ENCODE assay signal across 15 cellular contexts in genomic region chr11:924406-925157, GRCh38. TPM values are rescaled to one million over a fixed set of nuclear protein-coding genes. Genes with fewer than 3 reads are reported as not detected.
DNase-seq lines count a peak whose midpoint lies in the region; ATAC-seq and TF ChIP-seq lines count a peak whose summit lies in the region.
"Had no signal": no experiment of that assay in that cellular context is flagged by ENCODE, and none has a peak within 500 bp of the region (broad histone marks: within the 10 kb centered on the region; RNA-seq: fewer than 3 reads in every experiment).

No MANE protein-coding gene starts in this region.

- ATAC-seq in WTC11: no peak
- ATAC-seq in left cardiac atrium: peak in 1 of 2 donors; percentile 1
- ATAC-seq in gastrocnemius medialis: no peak
- ATAC-seq in GM18498 (IDR thresholded peaks at IDR 0.05; ENCODE audit: unreplicated experiment): no peak

- peaks cover 13% of the 10 kb centered on the region for H3K4me1 Mint-ChIP-seq in WTC11
- peaks cover 29% of the 10 kb centered on the region for H3K4me1 Mint-ChIP-seq in activated CD4-positive, alpha-beta memory T cell treated with anti-CD3 and anti-CD28 coated beads for 36 hours (ENCODE audit: low read depth)

- H3K36me3 ChIP-seq in gastrocnemius medialis: no peaks in the 10 kb centered on the region

- intact Hi-C loops in left cardiac atrium (cut with DNase I): loop anchor here in 1 of 2 donors (10.0 kb wide), 1 partner anchor 130 kb away; no protein-coding TSS in a partner anchor
- intact Hi-C loops in gastrocnemius medialis (cut with DNase I; ENCODE audit: low total_unique reads): loop anchor here (1.0 to 5.0 kb wide), 2 partner anchors 14 to 77 kb away; partner anchors contain the start of gene CHID1
- intact Hi-C loops in activated CD4-positive, alpha-beta memory T cell treated with anti-CD3 and anti-CD28 coated beads for 36 hours (cut with micrococcal nuclease): loop anchor here (5.0 kb wide), 1 partner anchor 82 kb away; the partner anchor contains the start of genes POLR2L and TSPAN4

- H3K4me3 ChIP-seq in gastrocnemius medialis: peak overlapping the region in 3 of 4 donors; percentile 41 to 93 (median 74)

- in situ Hi-C loops in gastrocnemius medialis (cut with MboI; ENCODE audit: low sequenced_read_pairs in 4 of 4): no loop called here

- TF ChIP-seq CTCF in WTC11 (IDR thresholded peaks at IDR 0.05): no peak
- no peak for TF ChIP-seq CTCF in gastrocnemius medialis (IDR thresholded peaks at IDR 0.05 in 4 of 5, conservative IDR thresholded peaks at IDR 0.05 in 1 of 5)

- H3K27ac ChIP-seq in gastrocnemius medialis: peak overlapping the region; percentile 75 to 94 (median 82)

- H3K9me3 ChIP-seq in gastrocnemius medialis: no peaks in the 10 kb centered on the region
- H3K9me3 ChIP-seq: mucosa of descending colon had no signal

- peaks cover 8 to 18% of the 10 kb centered on the region in 2 donors for H3K4me1 ChIP-seq in gastrocnemius medialis

- CTCF ChIA-PET in WTC11 (lab: Charles Lee): interaction anchor here (0.6 to 6.1 kb wide), 26 partner anchors 9 to 622 kb away, joined by 3 to 43 read pairs (median 4); partner anchors contain the start of genes CHID1, MUC2 and PNPLA2
- CTCF ChIA-PET in activated CD4-positive, alpha-beta memory T cell treated with anti-CD3 and anti-CD28 coated beads for 36 hours (lab: Charles Lee): interaction anchor here (0.7 to 1.9 kb wide), 9 partner anchors 9 to 127 kb away, joined by 3 to 16 read pairs (median 4); partner anchors contain the start of gene CHID1

- H3K27me3 ChIP-seq in gastrocnemius medialis: no peaks in the 10 kb centered on the region

- POLR2A ChIA-PET in WTC11 (lab: Charles Lee): interaction anchor here (0.9 to 1.1 kb wide), 3 partner anchors 13 to 67 kb away, joined by 3 to 4 read pairs (median 4); no protein-coding TSS in a partner anchor
- POLR2A ChIA-PET in activated CD4-positive, alpha-beta memory T cell treated with anti-CD3 and anti-CD28 coated beads for 36 hours (lab: Charles Lee): interaction anchor here (1.2 kb wide), 1 partner anchor 13 kb away, joined by 3 read pairs; no protein-coding TSS in a partner anchor

- no peaks in the 10 kb centered on the region for H3K9me3 Mint-ChIP-seq in WTC11
- no peaks in the 10 kb centered on the region for H3K9me3 Mint-ChIP-seq in activated CD4-positive, alpha-beta memory T cell treated with anti-CD3 and anti-CD28 coated beads for 36 hours
- H3K9me3 Mint-ChIP-seq: T-helper 2 cell treated with Interferon-gamma antibody and Interleukin-4, amounts not matched to agents 5 μg/mL and 100 μg/mL, for 36 hours had no signal

- no peaks in the 10 kb centered on the region for H3K27me3 Mint-ChIP-seq in WTC11 (ENCODE audit: low read depth)
- H3K27me3 Mint-ChIP-seq in activated CD4-positive, alpha-beta memory T cell treated with anti-CD3 and anti-CD28 coated beads for 36 hours: no peaks in the 10 kb centered on the region

- DNase-seq in D341Med (ENCODE audit: low spot score) (peak; percentile 39), WTC11 (ENCODE audit: low spot score) (no peak), left cardiac atrium (peak; percentile 40), gastrocnemius medialis (no peak), NCI-H2196 (lab: John Stamatoyannopoulos, UW; ENCODE audit: unreplicated experiment) (no peak)
- DNase-seq in activated CD4-positive, alpha-beta memory T cell treated with anti-CD3 and anti-CD28 coated beads for 36 hours: no peak
- no peak for DNase-seq in effector CD8-positive, alpha-beta T cell (lab: John Stamatoyannopoulos, UW)
- DNase-seq: activated CD8-positive, alpha-beta memory T cell treated with anti-CD3 and anti-CD28 coated beads for 24 hours; amniotic stem cell; GDM1; NCI-H1417 treated with DMSO at 0.1 percent for 48 hours; OCI-M1 had no signal

- no peak overlapping the region for H3K4me3 Mint-ChIP-seq in WTC11
- no peak overlapping the region for H3K4me3 Mint-ChIP-seq in activated CD4-positive, alpha-beta memory T cell treated with anti-CD3 and anti-CD28 coated beads for 36 hours
- H3K4me3 Mint-ChIP-seq: T-helper 2 cell treated with Interferon-gamma antibody and Interleukin-4, amounts not matched to agents 5 μg/mL and 100 μg/mL, for 36 hours had no signal

- H3K36me3 Mint-ChIP-seq in WTC11: no peaks in the 10 kb centered on the region
- peaks cover 2% of the 10 kb centered on the region for H3K36me3 Mint-ChIP-seq in activated CD4-positive, alpha-beta memory T cell treated with anti-CD3 and anti-CD28 coated beads for 36 hours

- no peak for TF ChIP-seq POLR2A in gastrocnemius medialis (IDR thresholded peaks at IDR 0.05)

- no peak overlapping the region for H3K27ac Mint-ChIP-seq in WTC11
- H3K27ac Mint-ChIP-seq in activated CD4-positive, alpha-beta memory T cell treated with anti-CD3 and anti-CD28 coated beads for 36 hours: no peak overlapping the region
- H3K27ac Mint-ChIP-seq: T-helper 2 cell treated with Interferon-gamma antibody and Interleukin-4, amounts not matched to agents 5 μg/mL and 100 μg/mL, for 36 hours had no signal

TF ChIP-seq in WTC11, 78 proteins besides CTCF, POLR2A, EP300 and RAD21:
- 0 out of 2 replicates have a peak, but pooled peaks have one; percentile 36 for TF ChIP-seq NR1H2 (CRISPR knock-in tag; IDR thresholded peaks at IDR 0.05)
- no peak for TF ChIP-seq JAZF1 (CRISPR knock-in tag; IDR thresholded peaks at IDR 0.05)
TF ChIP-seq in WTC11: peak in this region for 1.

RNA-seq across cellular contexts. Expression of gene AP2A2, which starts 1.1 kb away (rescaled TPM):
- total RNA-seq in WTC11 (2021) (47.1 to 52.3 TPM (median 51.0 TPM) in 3 replicates), left cardiac atrium (10 to 100 TPM; 58.1 to 58.6 TPM), gastrocnemius medialis (10 to 100 TPM; 21.2 to 26.1 (median 25.7) TPM)
- total RNA-seq in activated CD4-positive, alpha-beta memory T cell treated with anti-CD3 and anti-CD28 coated beads for 36 hours: 10 to 100 TPM; 42.8 to 44.1 TPM

RNA-seq across cellular contexts. Expression of gene CHID1, which starts 14.0 kb away (rescaled TPM):
- total RNA-seq in WTC11 (2021): 92.8 to 99.6 TPM (median 94.2 TPM) in 3 replicates
- total RNA-seq in left cardiac atrium: 10 to 100 TPM; 58.7 to 64.6 TPM
- 10 to 100 TPM; 23.3 to 43.2 (median 33.1) TPM for total RNA-seq in gastrocnemius medialis
- total RNA-seq in activated CD4-positive, alpha-beta memory T cell treated with anti-CD3 and anti-CD28 coated beads for 36 hours: 10 to 100 TPM; 61.5 to 61.6 TPM

Comparison
In these comparisons a context has a peak if more than half of its experiments do, and no peak if none do; other contexts are left out.
1. DNase-seq: peak in D341Med (single experiment) and left cardiac atrium (single experiment); none in WTC11 (single experiment), gastrocnemius medialis (0 of 2), activated CD4-positive, alpha-beta memory T cell treated with anti-CD3 and anti-CD28 coated beads for 36 hours (single experiment), NCI-H2196 (single experiment) and effector CD8-positive, alpha-beta T cell (single experiment).